Comparison of ENCODE assay signal across 8 cellular contexts in the genomic region with DNA sequence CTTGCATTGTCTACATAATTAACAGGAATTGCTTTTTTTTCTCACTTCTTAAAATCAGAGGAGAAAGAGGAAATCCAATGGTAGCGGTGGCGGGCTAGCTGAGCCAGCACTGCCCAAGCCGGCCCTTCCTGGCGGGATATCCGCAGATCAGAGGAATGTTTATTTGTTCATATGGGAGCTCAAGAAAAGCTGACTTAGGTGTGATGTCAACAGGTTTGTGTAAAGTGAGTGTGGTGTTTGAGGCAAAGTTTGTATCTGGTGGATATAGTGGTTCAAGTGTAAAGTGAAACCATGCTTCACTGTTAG. TPM values are rescaled to one million over a fixed set of nuclear protein-coding genes. Genes with fewer than 3 reads are reported as not detected.
DNase-seq lines count a peak whose midpoint lies in the region; TF ChIP-seq lines count a peak whose summit lies in the region.

No MANE protein-coding gene starts in this region.

- no peaks in the 10 kb centered on the region for H3K27me3 ChIP-seq in breast epithelium
- H3K27me3 ChIP-seq in SJCRH30 = no peaks in the 10 kb centered on the region

- H3K36me3 Mint-ChIP-seq in mesothelial cell of epicardium = no peaks in the 10 kb centered on the region

- H3K27me3 Mint-ChIP-seq in mesothelial cell of epicardium (ENCODE audit: low read depth) = peaks cover 5% of the 10 kb centered on the region

- H3K9me3 Mint-ChIP-seq in mesothelial cell of epicardium = no peaks in the 10 kb centered on the region

- peak overlapping the region; percentile 79 for H3K4me3 Mint-ChIP-seq in mesothelial cell of epicardium

- no peak for TF ChIP-seq POLR2A in breast epithelium (IDR thresholded peaks at IDR 0.05)

- H3K4me3 ChIP-seq in breast epithelium (peak overlapping the region; percentile 61 to 80 (median 65)), SJCRH30 (no peak overlapping the region)

- intact Hi-C loops in breast epithelium (cut with DNase I; ENCODE audit: low total_unique reads) = no loop called here

- peak overlapping the region; percentile 82 for H3K27ac Mint-ChIP-seq in mesothelial cell of epicardium

- H3K9me3 ChIP-seq in KOPT-K1 (ENCODE audit: insufficient read depth, low read length, poor library complexity, severe bottlenecking) (no peaks in the 10 kb centered on the region), breast epithelium (no peaks in the 10 kb centered on the region), SJCRH30 (replicated peaks) (no peaks in the 10 kb centered on the region)

- peak; percentile 9 for DNase-seq in AG20443 (ENCODE audit: low spot score)
- DNase-seq in breast epithelium (ENCODE audit: low spot score in 2 of 2) = no peak
- no peak for DNase-seq in mesothelial cell of epicardium (ENCODE audit: low spot score in 2 of 2, unreplicated experiment in 2 of 2)
- no peak for DNase-seq in mesenteric fat pad (ENCODE audit: low spot score)
- no peak for DNase-seq in NCI-H128 (lab: John Stamatoyannopoulos, UW; ENCODE audit: unreplicated experiment)
- DNase-seq in activated CD4-positive, alpha-beta T cell treated with anti-CD3 and anti-CD28 coated beads for 4 hours = no peak
- no peak for DNase-seq in SJCRH30

- TF ChIP-seq CTCF in breast epithelium (IDR thresholded peaks at IDR 0.05) = no peak
- no peak for TF ChIP-seq CTCF in mesothelial cell of epicardium (IDR thresholded peaks at IDR 0.05; ENCODE audit: unreplicated experiment)

- H3K36me3 ChIP-seq in KOPT-K1 (ENCODE audit: insufficient read depth, low read length) (no peaks in the 10 kb centered on the region), breast epithelium (no peaks in the 10 kb centered on the region), SJCRH30 (no peaks in the 10 kb centered on the region)

- no peaks in the 10 kb centered on the region for H3K4me1 ChIP-seq in breast epithelium
- H3K4me1 ChIP-seq in SJCRH30 = peaks cover 11% of the 10 kb centered on the region

- H3K27ac ChIP-seq in KOPT-K1 (ENCODE audit: low read depth, low read length, poor library complexity, severe bottlenecking) (peak overlapping the region; percentile 97), breast epithelium (peak overlapping the region; percentile 82 to 88), SJCRH30 (no peak overlapping the region)

- H3K4me1 Mint-ChIP-seq in mesothelial cell of epicardium = peaks cover 29% of the 10 kb centered on the region

RNA-seq across cellular contexts. Expression of a gene that starts 0.5 kb away (rescaled TPM):
- total RNA-seq in breast epithelium (10 to 100 TPM; 10.6 to 66.3 (median 31.8) TPM), mesothelial cell of epicardium (7.9 to 9.5 TPM (median 9.3 TPM) in 3 replicates), mesenteric fat pad (22.7 TPM)
- total RNA-seq in SJCRH30 (2014; rRNA removed; shearing (Covaris generic)) = 0.13 TPM in 1 of 2 replicates, not detected in the other
